15 cellular contexts compared by ENCODE assay signal in the genomic region with DNA sequence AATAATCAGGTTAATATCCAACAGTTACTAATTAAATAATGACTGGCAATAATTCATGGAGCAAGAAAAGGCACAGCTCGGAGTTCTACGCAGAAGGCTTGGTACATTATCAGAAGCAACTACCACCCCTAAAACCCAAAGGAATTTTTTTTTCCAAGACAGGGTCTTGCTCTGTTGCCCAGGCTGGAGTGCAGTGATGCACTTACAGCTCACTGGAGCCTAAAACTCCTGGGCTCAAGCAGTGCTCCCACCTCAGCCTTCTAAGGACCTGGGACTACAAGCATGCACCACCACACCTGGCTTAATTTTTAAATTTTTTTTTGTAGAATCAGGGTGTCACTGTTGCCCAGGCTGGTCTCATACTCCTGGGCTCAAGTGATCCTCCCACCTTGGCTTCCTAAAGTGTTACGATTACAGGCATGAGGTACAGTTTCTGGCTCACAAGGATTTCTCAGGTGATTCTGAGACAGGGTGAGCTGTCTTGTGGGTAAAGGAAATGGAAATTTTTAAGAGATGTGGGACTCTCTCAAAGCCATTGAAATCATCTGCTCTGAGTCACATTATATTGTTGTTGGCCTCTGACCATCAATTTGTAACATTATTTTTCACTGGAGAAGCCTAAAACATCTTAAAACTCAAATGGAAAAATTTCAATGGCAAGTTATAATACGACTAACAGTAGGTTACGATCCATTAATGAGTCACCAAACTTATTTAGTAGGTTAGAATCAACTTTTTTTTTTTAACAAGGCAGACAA. TPM values are rescaled to one million over a fixed set of nuclear protein-coding genes. Genes with fewer than 3 reads are reported as not detected.
DNase-seq lines count a peak whose midpoint lies in the region; FAIRE-seq and TF ChIP-seq lines count a peak whose summit lies in the region.
"Had no signal": no experiment of that assay in that cellular context is flagged by ENCODE, and none has a peak within 500 bp of the region (broad histone marks: within the 10 kb centered on the region; RNA-seq: fewer than 3 reads in every experiment).

No MANE protein-coding gene starts in this region.

- H3K4me3 ChIP-seq in bronchial epithelial cell (ENCODE audit: low read depth, low read length), result no peak overlapping the region
- no peak overlapping the region for H3K4me3 ChIP-seq in HAP-1
- H3K4me3 ChIP-seq: hepatocyte, lower lobe of right lung had no signal

- DNase-seq in EH (ENCODE audit: low read depth), result peak; percentile 76
- peak; percentile 46 for DNase-seq in LHCN-M2 (ENCODE audit: low read depth)
- peak; percentile 62 for DNase-seq in bronchial epithelial cell (ENCODE audit: low read depth)
- peak; percentile 8 for DNase-seq in myocyte (ENCODE audit: low read depth)
- no peak for DNase-seq in GM10266 (ENCODE audit: extremely low spot score)
- DNase-seq in midbrain (lab: John Stamatoyannopoulos, UW), result no peak
- DNase-seq in HAP-1 (ENCODE audit: low spot score in 2 of 2), result no peak
- DNase-seq: amygdala, lower lobe of right lung, MV-4-11, NCI-H446, OCI-M1, trophoblast cell had no signal

- H3K4me1 ChIP-seq in HAP-1, result no peaks in the 10 kb centered on the region
- H3K4me1 ChIP-seq: lower lobe of right lung had no signal

- peaks cover 2% of the 10 kb centered on the region; the same call in 1 of the 2 replicates for H3K9me3 ChIP-seq in HAP-1
- H3K9me3 ChIP-seq: lower lobe of right lung had no signal

- H3K27me3 ChIP-seq in bronchial epithelial cell (ENCODE audit: control insufficient read depth, insufficient read depth, low read length) (no peaks in the 10 kb centered on the region), HAP-1 (ENCODE audit: low read depth) (peaks cover 5% of the 10 kb centered on the region; the same call in 1 of the 2 replicates)
- H3K27me3 ChIP-seq: hepatocyte had no signal

- TF ChIP-seq CTCF in bronchial epithelial cell (IDR thresholded peaks at IDR 0.05; ENCODE audit: insufficient read depth, low read length, severe bottlenecking) (no peak), GM10266 (IDR thresholded peaks at IDR 0.05; ENCODE audit: control insufficient read depth, insufficient read depth, low read depth, missing control alignments) (no peak)

- no peak for FAIRE-seq in bronchial epithelial cell (lab: Jason Lieb, UNC)
- FAIRE-seq: GM12891 had no signal

- H3K36me3 ChIP-seq in bronchial epithelial cell (ENCODE audit: control insufficient read depth, insufficient read depth, low read length) (no peaks in the 10 kb centered on the region), HAP-1 (replicated peaks) (no peaks in the 10 kb centered on the region)
- H3K36me3 ChIP-seq: lower lobe of right lung had no signal

- in situ Hi-C loops in HAP-1 (cut with MboI; ENCODE audit: low sequenced_read_pairs), result loop anchor here (5.0 to 25.0 kb wide), 2 partner anchors 273 to 598 kb away; no protein-coding TSS in a partner anchor

RNA-seq across cellular contexts. Expression of a gene that starts 19.7 kb away (rescaled TPM):
- total RNA-seq in LHCN-M2 (2014; rRNA removed) (43.3 and 45.8 TPM in 2 replicates), bronchial epithelial cell (21.9 and 31.9 TPM in 2 replicates), myocyte (41.3 and 58.5 TPM in 2 replicates)
- polyA plus RNA-seq in LHCN-M2 (2012), result 19.2 TPM
- polyA plus RNA-seq in myocyte (2012), result 12.9 TPM

RNA-seq across cellular contexts. Expression of a gene that starts 26.8 kb away (rescaled TPM):
- total RNA-seq in LHCN-M2 (2014; rRNA removed) (31.7 and 35.7 TPM in 2 replicates), bronchial epithelial cell (56.2 and 62.4 TPM in 2 replicates), myocyte (38.0 and 46.7 TPM in 2 replicates)
- polyA plus RNA-seq in LHCN-M2 (2012), result 9.1 TPM
- polyA plus RNA-seq in myocyte (2012), result 7.4 TPM

Comparison
In these comparisons a context has a peak if more than half of its experiments do, and no peak if none do; other contexts are left out.
1. DNase-seq: peak in EH (single experiment), LHCN-M2 (single experiment), bronchial epithelial cell (single experiment) and myocyte (single experiment); none in GM10266 (single experiment), midbrain (single experiment) and HAP-1 (0 of 2).